ENCODE assay signal across 3 cellular contexts in genomic region chr17:1699891-1700290, GRCh38. TPM values are rescaled to one million over a fixed set of nuclear protein-coding genes. Genes with fewer than 3 reads are reported as not detected.
"Had no signal": no experiment of that assay in that cellular context is flagged by ENCODE, and none has a peak within 500 bp of the region (broad histone marks: within the 10 kb centered on the region; RNA-seq: fewer than 3 reads in every experiment).

No MANE protein-coding gene starts in this region.

RNA-seq across cellular contexts. Expression of gene SERPINF2, which starts 42.8 kb away (rescaled TPM):
- total RNA-seq: GM23248, H4, HFFc6 had no signal
